Comparison of ENCODE assay signal across 23 cellular contexts in the genomic region with DNA sequence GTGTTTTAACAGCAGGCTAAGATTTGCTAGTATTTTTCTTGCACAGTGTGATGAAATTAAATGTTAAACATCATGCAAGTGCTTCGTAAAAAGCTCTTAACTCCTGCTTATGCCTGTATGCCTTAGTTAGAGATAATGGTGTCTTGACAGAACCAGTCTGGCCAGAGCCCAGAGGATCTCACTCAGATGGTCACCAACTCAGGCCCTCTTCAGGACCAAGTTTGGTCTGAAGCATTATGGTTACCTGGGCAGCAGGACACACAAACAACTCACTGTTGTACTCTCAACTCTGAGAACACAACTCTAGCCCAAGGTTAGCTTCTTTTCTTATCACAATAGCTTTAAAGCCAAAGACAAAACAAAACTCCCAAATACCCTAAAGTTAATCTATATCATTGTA.
"Had no signal": no experiment of that assay in that cellular context is flagged by ENCODE, and none has a peak within 500 bp of the region (broad histone marks: within the 10 kb centered on the region; RNA-seq: fewer than 3 reads in every experiment).

No MANE protein-coding gene starts in this region.

- H3K36me3 ChIP-seq: adrenal gland, MG63 had no signal

- H3K27me3 Mint-ChIP-seq: activated B cell treated with CpG ODN at 0.5 μM for 24 hours; activated CD4-positive, alpha-beta T cell treated with anti-CD3 and anti-CD28 coated beads, Interleukin-2, amount 10 ng/mL, durations not matched to agents 24 days and 14 days; activated naive CD8-positive, alpha-beta T cell treated with anti-CD3 and anti-CD28 coated beads, Interleukin-2, amount 10 ng/mL, durations not matched to agents 7 days and 5 days had no signal

- H3K4me1 ChIP-seq: adrenal gland had no signal

- ATAC-seq: Panc1 had no signal

- H3K9me3 ChIP-seq: adrenal gland, MG63 had no signal

- H3K4me3 ChIP-seq: adrenal gland, MG63 had no signal

- H3K4me1 Mint-ChIP-seq: activated B cell treated with CpG ODN at 0.5 μM for 24 hours had no signal

- H3K4me3 Mint-ChIP-seq: activated B cell treated with CpG ODN at 0.5 μM for 24 hours; activated CD4-positive, alpha-beta T cell treated with anti-CD3 and anti-CD28 coated beads, Interleukin-2, amount 10 ng/mL, durations not matched to agents 24 days and 14 days; activated naive CD8-positive, alpha-beta T cell treated with anti-CD3 and anti-CD28 coated beads, Interleukin-2, amount 10 ng/mL, durations not matched to agents 7 days and 5 days; T-helper 1 cell treated with Interleukin-12 subunit alpha and Interleukin-12 subunit beta and Interleukin-4 antibody, amounts not matched to agents 30 μg/mL and 1 μg/mL, for 36 hours had no signal

- H3K27me3 ChIP-seq: adrenal gland, MG63 had no signal

- H3K27ac Mint-ChIP-seq: activated B cell treated with CpG ODN at 0.5 μM for 24 hours; activated CD4-positive, alpha-beta T cell treated with anti-CD3 and anti-CD28 coated beads, Interleukin-2, amount 10 ng/mL, durations not matched to agents 24 days and 14 days; activated naive CD8-positive, alpha-beta T cell treated with anti-CD3 and anti-CD28 coated beads, Interleukin-2, amount 10 ng/mL, durations not matched to agents 7 days and 5 days; T-helper 1 cell treated with Interleukin-12 subunit alpha and Interleukin-12 subunit beta and Interleukin-4 antibody, amounts not matched to agents 30 μg/mL and 1 μg/mL, for 36 hours had no signal

- H3K27ac ChIP-seq: adrenal gland, RWPE1 had no signal

- DNase-seq: activated B cell treated with CpG ODN at 0.5 μM for 24 hours; activated CD4-positive, alpha-beta T cell treated with anti-CD3 and anti-CD28 coated beads for 1 hour; activated CD4-positive, alpha-beta T cell treated with anti-CD3 and anti-CD28 coated beads, Interleukin-2, amount 10 ng/mL, durations not matched to agents 24 days and 14 days; activated CD4-positive, alpha-beta T cell treated with anti-CD3 and anti-CD28 coated beads, Interleukin-2, amount 50 U/mL, for 48 hours; activated naive CD4-positive, alpha-beta T cell treated with anti-CD3 and anti-CD28 coated beads, Interleukin-2, amount 50 U/mL, for 16 hours; activated naive CD8-positive, alpha-beta T cell treated with anti-CD3 and anti-CD28 coated beads, Interleukin-2, amount 10 ng/mL, durations not matched to agents 7 days and 5 days; adrenal gland; anterior cingulate cortex; MG63; MV-4-11; NCI-H1105; NCI-H1436; NCI-H1694 treated with DMSO at 0.1 percent for 48 hours; NCI-H2029 treated with DMSO at 0.1 percent for 48 hours; NCI-H345; NCI-H510A treated with DMSO at 0.1 percent for 48 hours; NCI-H69; NK-92 treated with Interleukin-12 subunit alpha and Interleukin-12 subunit beta, amount 100 ng/mL, for 24 hours; OCI-M1; SHP77 treated with DMSO at 0.1 percent for 48 hours had no signal

- H3K9me3 Mint-ChIP-seq: activated B cell treated with CpG ODN at 0.5 μM for 24 hours; activated CD4-positive, alpha-beta T cell treated with anti-CD3 and anti-CD28 coated beads, Interleukin-2, amount 10 ng/mL, durations not matched to agents 24 days and 14 days; T-helper 1 cell treated with Interleukin-12 subunit alpha and Interleukin-12 subunit beta and Interleukin-4 antibody, amounts not matched to agents 30 μg/mL and 1 μg/mL, for 36 hours had no signal
